In genomic region chr4:172042714-172043114, GRCh38 we compare ENCODE assay signal across 13 cellular contexts.
DNase-seq lines count a peak whose midpoint lies in the region; FAIRE-seq and TF ChIP-seq lines count a peak whose summit lies in the region.
"Had no signal": no experiment of that assay in that cellular context is flagged by ENCODE, and none has a peak within 500 bp of the region (broad histone marks: within the 10 kb centered on the region; RNA-seq: fewer than 3 reads in every experiment).

No MANE protein-coding gene starts in this region.

- H3K56ac ChIP-seq in mesendoderm (ENCODE audit: low read length): no peak overlapping the region

- H3K79me1 ChIP-seq in mesendoderm (ENCODE audit: low read length): no peaks in the 10 kb centered on the region

- H3K4me3 ChIP-seq in LNCaP clone FGC (ENCODE audit: low read depth, low read length) (no peak overlapping the region), hepatocyte (no peak overlapping the region), mesendoderm (ENCODE audit: low read length) (no peak overlapping the region), Peyer's patch (no peak overlapping the region)
- H3K4me3 ChIP-seq: thoracic aorta had no signal

- no peak overlapping the region for H3K4ac ChIP-seq in mesendoderm (ENCODE audit: low read depth, low read length)

- H3K27me3 ChIP-seq in hepatocyte: no peaks in the 10 kb centered on the region
- no peaks in the 10 kb centered on the region for H3K27me3 ChIP-seq in mesendoderm (ENCODE audit: insufficient read depth, low read length, poor library complexity)
- H3K27me3 ChIP-seq in Peyer's patch: no peaks in the 10 kb centered on the region

- H3K79me2 ChIP-seq in hepatocyte (no peaks in the 10 kb centered on the region), mesendoderm (ENCODE audit: control insufficient read depth, insufficient read depth, low read length) (no peaks in the 10 kb centered on the region)

- in situ Hi-C loops in G401 (cut with HindIII; ENCODE audit: low sequenced_read_pairs): no loop called here

- H3K9ac ChIP-seq in mesendoderm (ENCODE audit: low read length): no peak overlapping the region

- peak; percentile 11 for DNase-seq in G401 (ENCODE audit: low spot score)
- peak; percentile 17 for DNase-seq in LNCaP clone FGC (ENCODE audit: low read depth)
- DNase-seq in RKO (ENCODE audit: low spot score): peak; percentile 40
- DNase-seq in hepatocyte (ENCODE audit: low spot score): peak; percentile 51
- no peak for DNase-seq in mesendoderm
- DNase-seq in GM19239 (ENCODE audit: insufficient read length, low spot score): no peak
- no peak for DNase-seq in Peyer's patch
- DNase-seq in putamen (ENCODE audit: low spot score): no peak
- DNase-seq: DND-41, T-helper 2 cell had no signal

- TF ChIP-seq POLR2A in Peyer's patch (IDR thresholded peaks at IDR 0.05): no peak

- H3K9me3 ChIP-seq in hepatocyte (ENCODE audit: low read depth) (no peaks in the 10 kb centered on the region), Peyer's patch (no peaks in the 10 kb centered on the region)
- H3K9me3 ChIP-seq: thoracic aorta had no signal

- WGBS in hepatocyte (ENCODE audit: low lambda C conversion rate, missing lambda C conversion rate): 69% methylated on average over 3 of the region's 3 CpGs
- WGBS in mesendoderm (ENCODE audit: extremely low coverage, insufficient coverage, low lambda C conversion rate): no CpG with 5 or more reads among the region's 3 CpGs

- TF ChIP-seq CTCF in LNCaP clone FGC (IDR thresholded peaks at IDR 0.05; ENCODE audit: control insufficient read depth, extremely low read depth, insufficient read depth) (no peak), hepatocyte (IDR thresholded peaks at IDR 0.05; ENCODE audit: poor library complexity) (no peak), Peyer's patch (IDR thresholded peaks at IDR 0.05) (no peak)

- H3K27ac ChIP-seq in hepatocyte (no peak overlapping the region), mesendoderm (ENCODE audit: low read depth, low read length) (no peak overlapping the region), Peyer's patch (no peak overlapping the region)
- H3K27ac ChIP-seq: thoracic aorta had no signal

- no peak overlapping the region for H2BK5ac ChIP-seq in mesendoderm (ENCODE audit: low read length)

- H3K18ac ChIP-seq in mesendoderm (ENCODE audit: low read length): no peak overlapping the region

- H3K36me3 ChIP-seq in hepatocyte (replicated peaks; ENCODE audit: insufficient read depth, low read depth) (no peaks in the 10 kb centered on the region), mesendoderm (ENCODE audit: control insufficient read depth, insufficient read depth, low read length) (no peaks in the 10 kb centered on the region), Peyer's patch (no peaks in the 10 kb centered on the region)
- H3K36me3 ChIP-seq: thoracic aorta had no signal

- no peaks in the 10 kb centered on the region for H4K20me1 ChIP-seq in hepatocyte (ENCODE audit: insufficient read depth, poor library complexity, severe bottlenecking)

- no peak overlapping the region for H4K5ac ChIP-seq in mesendoderm (ENCODE audit: low read length)

- no peaks in the 10 kb centered on the region for H3K4me1 ChIP-seq in hepatocyte (ENCODE audit: insufficient read depth)
- no peaks in the 10 kb centered on the region for H3K4me1 ChIP-seq in mesendoderm (ENCODE audit: control insufficient read depth, low read depth, low read length)
- no peaks in the 10 kb centered on the region for H3K4me1 ChIP-seq in Peyer's patch

- H3K4me2 ChIP-seq in hepatocyte: no peak overlapping the region
- H3K4me2 ChIP-seq in mesendoderm (ENCODE audit: low read length): no peak overlapping the region

- H2BK120ac ChIP-seq in mesendoderm (ENCODE audit: low read depth, low read length): no peak overlapping the region

- no peak overlapping the region for H2AFZ ChIP-seq in hepatocyte

- H3K9me2 ChIP-seq in hepatocyte (replicated peaks; ENCODE audit: insufficient read depth): no peaks in the 10 kb centered on the region

- no peak for FAIRE-seq in GM19239 (lab: Jason Lieb, UNC)
- FAIRE-seq: colon, H1 had no signal

- H2BK15ac ChIP-seq in mesendoderm (replicated peaks; ENCODE audit: low read depth): no peak overlapping the region

- H3K23ac ChIP-seq in mesendoderm (ENCODE audit: low read length): no peak overlapping the region

- H4K8ac ChIP-seq in mesendoderm (ENCODE audit: low read depth, low read length): no peak overlapping the region

- no peak overlapping the region for H2AK5ac ChIP-seq in mesendoderm (ENCODE audit: low read length)

Comparison
In these comparisons a context has a peak if more than half of its experiments do, and no peak if none do; other contexts are left out.
1. DNase-seq: peak in G401 (single experiment), LNCaP clone FGC (single experiment), RKO (single experiment) and hepatocyte (single experiment); none in mesendoderm (single experiment), GM19239 (single experiment), Peyer's patch (0 of 3) and putamen (single experiment).